ENCODE assay signal across 1 cellular context in the genomic region with DNA sequence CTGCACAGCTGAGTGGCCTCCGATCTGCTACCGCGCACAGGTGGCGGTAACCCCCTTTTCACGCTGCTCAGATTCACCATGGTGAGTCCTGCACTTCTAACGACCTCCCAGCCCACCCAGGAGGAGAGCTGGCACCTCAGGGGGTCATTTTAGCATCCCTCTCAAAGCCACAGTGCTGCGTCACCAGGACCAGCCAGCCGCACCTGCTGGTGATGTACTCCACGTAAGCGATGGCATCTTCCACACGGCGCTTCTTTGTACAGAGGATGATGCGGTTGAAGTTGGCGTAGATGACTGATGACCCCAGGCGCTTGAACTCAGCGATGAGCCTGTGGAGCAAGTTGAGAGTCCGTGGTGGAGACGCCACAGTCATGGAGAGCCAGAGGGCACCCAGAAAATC.
TF ChIP-seq lines count a peak whose summit lies in the region.

No MANE protein-coding gene starts in this region.

TF ChIP-seq in H1, 55 proteins besides CTCF, POLR2A, EP300 and RAD21:
- TF ChIP-seq BACH1 (IDR thresholded peaks at IDR 0.05; ENCODE audit: low read length), result no peak
TF ChIP-seq in H1: peak in this region for 0.
